ENCODE assay signal across 14 cellular contexts in the genomic region with DNA sequence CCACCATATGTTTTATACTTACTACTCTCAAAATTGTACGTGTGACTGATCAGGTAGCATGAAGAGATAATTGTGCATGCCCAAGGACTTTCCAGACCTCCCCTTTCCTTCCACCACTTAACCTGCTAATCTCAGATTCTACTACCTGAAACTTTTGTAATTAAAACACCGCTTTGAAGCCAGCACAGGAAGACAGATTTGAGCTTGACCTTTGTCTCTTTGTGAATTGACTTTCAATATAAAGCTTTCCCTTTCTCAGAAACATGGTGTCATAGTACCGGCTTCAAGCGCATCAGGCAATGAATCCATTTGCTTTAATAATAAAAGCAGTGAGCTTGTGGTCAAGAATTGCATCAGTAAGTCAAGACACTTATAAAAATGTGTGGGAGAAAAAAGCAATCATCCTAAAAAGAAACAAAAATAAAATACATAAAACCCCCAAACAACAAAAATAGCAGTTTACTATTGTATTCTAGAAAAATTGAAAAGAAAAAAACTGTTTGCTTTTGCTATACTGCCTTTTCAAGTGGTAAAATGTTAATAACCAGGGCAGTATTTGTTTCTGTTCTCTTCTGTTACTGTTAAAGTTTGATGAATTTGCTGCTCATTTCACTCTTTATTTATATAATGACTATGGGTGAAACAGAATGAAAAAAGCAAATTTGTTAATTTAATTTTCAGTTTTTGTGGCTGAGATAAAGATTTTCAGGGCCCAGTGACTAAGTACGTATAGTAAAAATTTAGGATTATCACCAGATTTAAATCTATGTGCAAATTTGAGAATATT.
"Had no signal": no experiment of that assay in that cellular context is flagged by ENCODE, and none has a peak within 500 bp of the region (broad histone marks: within the 10 kb centered on the region; RNA-seq: fewer than 3 reads in every experiment).

No MANE protein-coding gene starts in this region.

- H3K4me3 ChIP-seq: esophagus muscularis mucosa, lower lobe of right lung, upper lobe of right lung had no signal

- DNase-seq: activated CD4-positive, alpha-beta memory T cell treated with anti-CD3 and anti-CD28 coated beads, Interleukin-2, amount 10 ng/mL, durations not matched to agents 7 days and 5 days; activated CD4-positive, alpha-beta T cell treated with anti-CD3 and anti-CD28 coated beads for 1 hour; activated CD8-positive, alpha-beta memory T cell treated with anti-CD3 and anti-CD28 coated beads, Interleukin-2, amount 50 U/mL, for 4 hours; activated naive CD8-positive, alpha-beta T cell treated with anti-CD3 and anti-CD28 coated beads, Interleukin-2, amount 50 U/mL, for 24 hours; left cardiac atrium; lower lobe of right lung; retina; stimulated activated CD4-positive, alpha-beta T cell treated with anti-CD3 and anti-CD28 coated beads, Interleukin-15, amount 100 ng/mL, for 24 hours; stimulated activated CD4-positive, alpha-beta T cell treated with anti-CD3 and anti-CD28 coated beads, Interleukin-4, amount 100 ng/mL, for 24 hours; upper lobe of right lung had no signal

- H3K36me3 ChIP-seq: esophagus muscularis mucosa, lower lobe of right lung, neutrophil, upper lobe of right lung had no signal

- H3K27ac Mint-ChIP-seq: activated CD4-positive, alpha-beta memory T cell treated with anti-CD3 and anti-CD28 coated beads, Interleukin-2, amount 10 ng/mL, durations not matched to agents 7 days and 5 days; activated naive CD8-positive, alpha-beta T cell treated with anti-CD3 and anti-CD28 coated beads, Interleukin-2, amount 50 U/mL, for 24 hours; mesothelial cell of epicardium; stimulated activated naive CD8-positive, alpha-beta T cell treated with anti-CD3 and anti-CD28 coated beads, Interleukin-15, Interleukin-2, amounts not matched to agents 100 ng/mL and 50 ng/mL, for 24 hours had no signal

- H3K4me1 ChIP-seq: esophagus muscularis mucosa, lower lobe of right lung, upper lobe of right lung had no signal

- H3K36me3 Mint-ChIP-seq: mesothelial cell of epicardium had no signal

- H3K9me3 ChIP-seq: esophagus muscularis mucosa, lower lobe of right lung, neutrophil, upper lobe of right lung had no signal

- ATAC-seq: activated naive CD8-positive, alpha-beta T cell treated with anti-CD3 and anti-CD28 coated beads, Interleukin-2, amount 50 U/mL, for 24 hours; left cardiac atrium; lower lobe of right lung; upper lobe of right lung had no signal

- H3K4me3 Mint-ChIP-seq: activated CD4-positive, alpha-beta memory T cell treated with anti-CD3 and anti-CD28 coated beads, Interleukin-2, amount 10 ng/mL, durations not matched to agents 7 days and 5 days; activated naive CD8-positive, alpha-beta T cell treated with anti-CD3 and anti-CD28 coated beads, Interleukin-2, amount 50 U/mL, for 24 hours; mesothelial cell of epicardium; stimulated activated naive CD8-positive, alpha-beta T cell treated with anti-CD3 and anti-CD28 coated beads, Interleukin-15, Interleukin-2, amounts not matched to agents 100 ng/mL and 50 ng/mL, for 24 hours had no signal

- H3K27me3 ChIP-seq: esophagus muscularis mucosa, neutrophil, upper lobe of right lung had no signal

- H3K27ac ChIP-seq: esophagus muscularis mucosa, lower lobe of right lung, neutrophil, upper lobe of right lung had no signal

- H3K27me3 Mint-ChIP-seq: activated CD4-positive, alpha-beta memory T cell treated with anti-CD3 and anti-CD28 coated beads, Interleukin-2, amount 10 ng/mL, durations not matched to agents 7 days and 5 days; activated naive CD8-positive, alpha-beta T cell treated with anti-CD3 and anti-CD28 coated beads, Interleukin-2, amount 50 U/mL, for 24 hours; stimulated activated naive CD8-positive, alpha-beta T cell treated with anti-CD3 and anti-CD28 coated beads, Interleukin-15, Interleukin-2, amounts not matched to agents 100 ng/mL and 50 ng/mL, for 24 hours had no signal
